ENCODE assay signal across 10 cellular contexts in the genomic region with DNA sequence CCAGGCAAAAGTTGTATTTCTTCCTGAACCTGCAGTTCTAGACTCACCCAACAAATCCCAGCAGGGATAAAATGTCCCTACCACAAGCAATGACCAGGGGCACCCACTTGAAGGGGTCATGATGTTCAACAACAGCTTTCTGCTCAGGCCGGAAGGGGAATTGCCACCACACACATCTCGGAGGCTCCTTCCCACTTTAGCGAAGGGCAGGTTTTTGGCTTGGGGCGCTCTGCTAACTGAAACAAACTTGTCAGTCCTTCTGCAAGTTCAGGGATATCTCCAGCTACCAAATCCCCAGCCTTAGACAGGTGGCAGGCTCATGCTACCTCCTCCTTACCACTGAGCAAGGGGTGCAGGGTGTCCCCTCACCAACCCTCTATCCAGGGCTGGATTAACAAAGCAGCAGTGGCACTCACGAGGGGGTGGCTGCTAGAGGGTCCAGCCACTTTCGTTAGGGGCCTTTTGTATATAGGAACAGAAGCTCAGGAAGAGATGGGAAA. TPM values are rescaled to one million over a fixed set of nuclear protein-coding genes. Genes with fewer than 3 reads are reported as not detected.
DNase-seq lines count a peak whose midpoint lies in the region; ATAC-seq, FAIRE-seq and TF ChIP-seq lines count a peak whose summit lies in the region.
"Had no signal": no experiment of that assay in that cellular context is flagged by ENCODE, and none has a peak within 500 bp of the region (broad histone marks: within the 10 kb centered on the region; RNA-seq: fewer than 3 reads in every experiment).

No MANE protein-coding gene starts in this region.

- FAIRE-seq in urothelium cell line (lab: Jason Lieb, UNC) (peak; percentile 32), GM19239 (lab: Jason Lieb, UNC) (no peak)

- H3K27ac ChIP-seq in heart right ventricle (peak overlapping the region; percentile 64 to 95 (median 88)), coronary artery (peak overlapping the region; percentile 88 to 93), neural cell (ENCODE audit: low read length) (no peak overlapping the region)

- H3K79me2 ChIP-seq in neural cell (replicated peaks; ENCODE audit: insufficient read depth, low read length), result peaks cover 12% of the 10 kb centered on the region

- TF ChIP-seq EP300 in neural cell (conservative IDR thresholded peaks at IDR 0.05; ENCODE audit: poor library complexity, severe bottlenecking), result no peak

- peaks cover 7 to 60% (median 30%) of the 10 kb centered on the region in 9 donors for H3K4me1 ChIP-seq in heart right ventricle

- TF ChIP-seq RAD21 in neural cell (conservative IDR thresholded peaks at IDR 0.05), result no peak

- WGBS in heart right ventricle, 2 donors, result 49 to 52% methylated on average over 6 of the region's 6 CpGs

- TF ChIP-seq CTCF in heart right ventricle (IDR thresholded peaks at IDR 0.05) (no peak), coronary artery (IDR thresholded peaks at IDR 0.05) (no peak), neural cell (IDR thresholded peaks at IDR 0.05; ENCODE audit: poor library complexity, severe bottlenecking) (no peak)

- peak overlapping the region; percentile 57 for H3K4me2 ChIP-seq in neural cell (ENCODE audit: low read length)

- no peak for DNase-seq in heart right ventricle
- DNase-seq in left ventricle myocardium superior, result no peak
- DNase-seq in coronary artery (ENCODE audit: low spot score), result no peak
- no peak for DNase-seq in urothelium cell line (ENCODE audit: low spot score)
- no peak for DNase-seq in ureter (ENCODE audit: low spot score)
- no peak for DNase-seq in NCI-H1105 treated with DMSO at 0.1 percent for 48 hours (lab: John Stamatoyannopoulos, UW)
- DNase-seq in GM19239 (ENCODE audit: insufficient read length, low spot score), result no peak
- DNase-seq: T1000, uterus had no signal

- no peaks in the 10 kb centered on the region for H3F3A ChIP-seq in neural cell (ENCODE audit: insufficient read depth, low read length, poor library complexity, severe bottlenecking)

- H4K20me1 ChIP-seq in neural cell (ENCODE audit: insufficient read depth), result no peaks in the 10 kb centered on the region

- H3K4me3 ChIP-seq in heart right ventricle, result peak overlapping the region; percentile 43 to 81 (median 72)
- peak overlapping the region; percentile 78 for H3K4me3 ChIP-seq in coronary artery
- H3K4me3 ChIP-seq in neural cell (ENCODE audit: low read length), result peak overlapping the region; percentile 62

- H3K9ac ChIP-seq in neural cell (ENCODE audit: low read length), result peak overlapping the region; percentile 12

- H3K27me3 ChIP-seq in heart right ventricle (peaks cover 0 to 73% (median 27%) of the 10 kb centered on the region in 7 donors), neural cell (ENCODE audit: insufficient read depth, low read depth, low read length) (peaks cover 27% of the 10 kb centered on the region)
- H3K27me3 ChIP-seq: uterus had no signal

- no peak overlapping the region for H2AFZ ChIP-seq in neural cell (ENCODE audit: low read depth, low read length)

- H3K9me3 ChIP-seq in heart right ventricle (no peaks in the 10 kb centered on the region), neural cell (ENCODE audit: low read length) (no peaks in the 10 kb centered on the region)
- H3K9me3 ChIP-seq: uterus had no signal

- peak in 2 of 8 donors; percentile 1 to 5 for ATAC-seq in heart right ventricle
- no peak for ATAC-seq in left ventricle myocardium superior

- intact Hi-C loops in heart right ventricle (cut with DNase I), result loop anchor here in 7 of 10 donors (5.0 to 10.0 kb wide), 8 partner anchors 34 to 119 kb away; no protein-coding TSS in a partner anchor
- intact Hi-C loops in left ventricle myocardium superior (cut with micrococcal nuclease), result loop anchor here (10.0 kb wide), 2 partner anchors 72 to 102 kb away; no protein-coding TSS in a partner anchor

- H3K36me3 ChIP-seq in heart right ventricle (no peaks in the 10 kb centered on the region), neural cell (ENCODE audit: insufficient read depth, low read length) (no peaks in the 10 kb centered on the region)
- H3K36me3 ChIP-seq: uterus had no signal

- no peaks in the 10 kb centered on the region for H3K9me2 ChIP-seq in neural cell (ENCODE audit: insufficient read depth, low read length)

TF ChIP-seq in neural cell, 6 proteins besides CTCF, POLR2A, EP300 and RAD21:
- TF ChIP-seq TAF1 (IDR thresholded peaks at IDR 0.05; ENCODE audit: low read depth), result no peak
- no peak for TF ChIP-seq EZH2 (IDR thresholded peaks at IDR 0.05; ENCODE audit: borderline replicate concordance, insufficient read depth, low read length, poor library complexity, severe bottlenecking)
- no peak for TF ChIP-seq MXI1 (conservative IDR thresholded peaks at IDR 0.05; ENCODE audit: poor library complexity, severe bottlenecking)
- TF ChIP-seq, protein P1, sequence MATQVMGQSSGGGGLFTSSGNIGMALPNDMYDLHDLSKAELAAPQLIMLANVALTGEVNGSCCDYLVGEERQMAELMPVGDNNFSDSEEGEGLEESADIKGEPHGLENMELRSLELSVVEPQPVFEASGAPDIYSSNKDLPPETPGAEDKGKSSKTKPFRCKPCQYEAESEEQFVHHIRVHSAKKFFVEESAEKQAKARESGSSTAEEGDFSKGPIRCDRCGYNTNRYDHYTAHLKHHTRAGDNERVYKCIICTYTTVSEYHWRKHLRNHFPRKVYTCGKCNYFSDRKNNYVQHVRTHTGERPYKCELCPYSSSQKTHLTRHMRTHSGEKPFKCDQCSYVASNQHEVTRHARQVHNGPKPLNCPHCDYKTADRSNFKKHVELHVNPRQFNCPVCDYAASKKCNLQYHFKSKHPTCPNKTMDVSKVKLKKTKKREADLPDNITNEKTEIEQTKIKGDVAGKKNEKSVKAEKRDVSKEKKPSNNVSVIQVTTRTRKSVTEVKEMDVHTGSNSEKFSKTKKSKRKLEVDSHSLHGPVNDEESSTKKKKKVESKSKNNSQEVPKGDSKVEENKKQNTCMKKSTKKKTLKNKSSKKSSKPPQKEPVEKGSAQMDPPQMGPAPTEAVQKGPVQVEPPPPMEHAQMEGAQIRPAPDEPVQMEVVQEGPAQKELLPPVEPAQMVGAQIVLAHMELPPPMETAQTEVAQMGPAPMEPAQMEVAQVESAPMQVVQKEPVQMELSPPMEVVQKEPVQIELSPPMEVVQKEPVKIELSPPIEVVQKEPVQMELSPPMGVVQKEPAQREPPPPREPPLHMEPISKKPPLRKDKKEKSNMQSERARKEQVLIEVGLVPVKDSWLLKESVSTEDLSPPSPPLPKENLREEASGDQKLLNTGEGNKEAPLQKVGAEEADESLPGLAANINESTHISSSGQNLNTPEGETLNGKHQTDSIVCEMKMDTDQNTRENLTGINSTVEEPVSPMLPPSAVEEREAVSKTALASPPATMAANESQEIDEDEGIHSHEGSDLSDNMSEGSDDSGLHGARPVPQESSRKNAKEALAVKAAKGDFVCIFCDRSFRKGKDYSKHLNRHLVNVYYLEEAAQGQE (IDR thresholded peaks at IDR 0.05; ENCODE audit: borderline replicate concordance), result no peak
- TF ChIP-seq SMC3 (conservative IDR thresholded peaks at IDR 0.05; ENCODE audit: poor library complexity), result no peak
- no peak for TF ChIP-seq POLR2AphosphoS5 (IDR thresholded peaks at IDR 0.05)

RNA-seq across cellular contexts. Expression of a gene that starts 2.2 kb away (rescaled TPM):
- total RNA-seq in heart right ventricle (100 to 1,000 TPM; 117 to 245 (median 206) TPM), left ventricle myocardium superior (273 TPM), ureter (27.8 TPM)
- polyA plus RNA-seq in heart right ventricle (10 to 100 TPM; 37.2 to 85.2 TPM), neural cell (7.7 and 8.4 TPM in 2 replicates)
- 24.2 and 26.8 TPM in 2 replicates for polyA minus RNA-seq in neural cell
